ENCODE assay signal across 8 cellular contexts in the genomic region with DNA sequence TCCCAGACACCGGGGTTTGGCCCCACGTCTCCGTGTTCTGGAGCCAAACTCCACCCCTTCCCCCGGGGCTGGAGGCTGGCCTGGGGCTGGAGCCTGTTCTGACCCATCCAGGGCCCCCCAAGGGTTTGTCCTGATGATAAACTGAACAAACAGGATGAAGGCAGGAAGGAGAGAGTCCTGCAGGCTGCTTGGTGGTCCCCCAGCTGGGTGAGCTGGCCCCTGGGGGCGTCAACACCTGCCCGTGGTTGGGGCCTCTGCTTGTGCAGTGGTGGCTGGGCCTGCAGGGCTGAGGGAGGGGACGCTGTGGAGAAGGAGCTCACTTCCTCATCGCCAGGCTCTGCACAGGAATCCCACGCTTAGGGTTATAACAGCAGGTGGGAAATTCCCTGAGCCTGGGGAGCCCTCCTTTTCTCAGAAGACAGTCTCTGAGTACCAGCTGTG. TPM values are rescaled to one million over a fixed set of nuclear protein-coding genes. Genes with fewer than 3 reads are reported as not detected.
DNase-seq lines count a peak whose midpoint lies in the region; ATAC-seq, FAIRE-seq and TF ChIP-seq lines count a peak whose summit lies in the region.

No MANE protein-coding gene starts in this region.

- no peaks in the 10 kb centered on the region for H3K9me3 ChIP-seq in suprapubic skin
- no peaks in the 10 kb centered on the region for H3K9me3 ChIP-seq in small intestine (ENCODE audit: control insufficient read depth, low read depth)

- H3K27ac ChIP-seq in suprapubic skin (peak overlapping the region; percentile 0), small intestine (ENCODE audit: low read depth in 1 of 2, low read length in 1 of 2) (peak overlapping the region in 1 of 2 donors; percentile 24)

- WGBS in suprapubic skin: 43% methylated on average over 9 of the region's 9 CpGs
- 32 to 61% (median 43%) methylated on average over 9 of the region's 9 CpGs for WGBS in small intestine, 3 donors

- peak; percentile 33 for DNase-seq in activated CD4-positive, alpha-beta T cell treated with anti-CD3 and anti-CD28 coated beads, Interleukin-2, amount 10 ng/mL, durations not matched to agents 7 days and 5 days
- DNase-seq in germinal center (ENCODE audit: low spot score) (peak; percentile 81), suprapubic skin (ENCODE audit: low spot score in 2 of 2) (no peak), NCI-H1092 (lab: John Stamatoyannopoulos, UW) (no peak), small intestine (no peak), mucosa of gallbladder (ENCODE audit: low spot score) (no peak)

- no peak for TF ChIP-seq CTCF in suprapubic skin (IDR thresholded peaks at IDR 0.05)

- H3K27me3 ChIP-seq in suprapubic skin (no peaks in the 10 kb centered on the region), small intestine (ENCODE audit: control insufficient read depth in 2 of 2, insufficient read depth in 2 of 2, low read length in 2 of 2) (no peaks in the 10 kb centered on the region)

- H3K4me1 ChIP-seq in suprapubic skin: peaks cover 60% of the 10 kb centered on the region
- no peaks in the 10 kb centered on the region for H3K4me1 ChIP-seq in small intestine (ENCODE audit: control insufficient read depth in 2 of 2, insufficient read depth in 1 of 2, low read depth in 1 of 2, low read length in 1 of 2)

- H3K4me1 Mint-ChIP-seq in activated CD4-positive, alpha-beta T cell treated with anti-CD3 and anti-CD28 coated beads, Interleukin-2, amount 10 ng/mL, durations not matched to agents 7 days and 5 days: peaks cover 42% of the 10 kb centered on the region

- H3K9me3 Mint-ChIP-seq in activated CD4-positive, alpha-beta T cell treated with anti-CD3 and anti-CD28 coated beads, Interleukin-2, amount 10 ng/mL, durations not matched to agents 7 days and 5 days: no peaks in the 10 kb centered on the region

- CTCF ChIA-PET in activated CD4-positive, alpha-beta T cell treated with anti-CD3 and anti-CD28 coated beads, Interleukin-2, amount 10 ng/mL, durations not matched to agents 7 days and 5 days (lab: Charles Lee): interaction anchor here (1.3 kb wide), 1 partner anchor 8 kb away, joined by 4 read pairs; no protein-coding TSS in a partner anchor

- peak overlapping the region; percentile 88 for H3K27ac Mint-ChIP-seq in activated CD4-positive, alpha-beta T cell treated with anti-CD3 and anti-CD28 coated beads, Interleukin-2, amount 10 ng/mL, durations not matched to agents 7 days and 5 days

- no peak for TF ChIP-seq POLR2A in suprapubic skin (IDR thresholded peaks at IDR 0.05)

- H3K36me3 Mint-ChIP-seq in activated CD4-positive, alpha-beta T cell treated with anti-CD3 and anti-CD28 coated beads, Interleukin-2, amount 10 ng/mL, durations not matched to agents 7 days and 5 days (ENCODE audit: low read depth): no peaks in the 10 kb centered on the region

- POLR2A ChIA-PET in activated CD4-positive, alpha-beta T cell treated with anti-CD3 and anti-CD28 coated beads, Interleukin-2, amount 10 ng/mL, durations not matched to agents 7 days and 5 days (lab: Charles Lee): no interaction called here

- H3K4me3 ChIP-seq in suprapubic skin (peak overlapping the region; percentile 48), small intestine (ENCODE audit: low read depth in 1 of 2, low read length in 2 of 2) (no peak overlapping the region)

- H3K27me3 Mint-ChIP-seq in activated CD4-positive, alpha-beta T cell treated with anti-CD3 and anti-CD28 coated beads, Interleukin-2, amount 10 ng/mL, durations not matched to agents 7 days and 5 days: no peaks in the 10 kb centered on the region

- H3K36me3 ChIP-seq in suprapubic skin (no peaks in the 10 kb centered on the region), small intestine (ENCODE audit: control insufficient read depth in 2 of 2, insufficient read depth in 2 of 2, low read length in 2 of 2) (no peaks in the 10 kb centered on the region)

- no peak for FAIRE-seq in small intestine (lab: Jason Lieb, UNC)

- H3K4me3 Mint-ChIP-seq in activated CD4-positive, alpha-beta T cell treated with anti-CD3 and anti-CD28 coated beads, Interleukin-2, amount 10 ng/mL, durations not matched to agents 7 days and 5 days: peak overlapping the region; percentile 77

- ATAC-seq in GM18868 (IDR thresholded peaks at IDR 0.05; ENCODE audit: unreplicated experiment) (peak; percentile 65), HG03045 (IDR thresholded peaks at IDR 0.05; ENCODE audit: unreplicated experiment) (peak; percentile 28)

- TF ChIP-seq EP300 in suprapubic skin (IDR thresholded peaks at IDR 0.05): no peak

RNA-seq across cellular contexts. Expression of gene SH3TC1, which starts 2.3 kb away (rescaled TPM):
- 10 to 100 TPM in 1 of 2 experiments, 1 to 10 TPM in 1; 8.2 to 10.8 TPM for total RNA-seq in activated CD4-positive, alpha-beta T cell treated with anti-CD3 and anti-CD28 coated beads, Interleukin-2, amount 10 ng/mL, durations not matched to agents 7 days and 5 days
- 10 to 100 TPM in 2 of 4 donors, 1 to 10 TPM in 2; 6.3 to 15.1 (median 9.9) TPM for total RNA-seq in suprapubic skin
- 1 to 10 TPM in 2 of 3 donors, under 1 TPM in 1; 0.45 to 8.2 (median 4.3) TPM for polyA plus RNA-seq in small intestine
- total RNA-seq in mucosa of gallbladder: 50.9 TPM

RNA-seq across cellular contexts. Expression of gene ABLIM2, which starts 42.7 kb away (rescaled TPM):
- under 1 TPM; 0.30 to 0.79 TPM for total RNA-seq in activated CD4-positive, alpha-beta T cell treated with anti-CD3 and anti-CD28 coated beads, Interleukin-2, amount 10 ng/mL, durations not matched to agents 7 days and 5 days
- total RNA-seq in suprapubic skin (10 to 100 TPM; 11.2 to 16.9 (median 13.3) TPM), mucosa of gallbladder (11.3 TPM)
- 10 to 100 TPM in 1 of 3 donors, 1 to 10 TPM in 2; 1.1 to 12.7 (median 6.6) TPM for polyA plus RNA-seq in small intestine

Comparison
In these comparisons a context has a peak if more than half of its experiments do, and no peak if none do; other contexts are left out.
1. DNase-seq: peak in activated CD4-positive, alpha-beta T cell treated with anti-CD3 and anti-CD28 coated beads, Interleukin-2, amount 10 ng/mL, durations not matched to agents 7 days and 5 days (single experiment) and germinal center (single experiment); none in suprapubic skin (0 of 2), NCI-H1092 (single experiment), small intestine (single experiment) and mucosa of gallbladder (single experiment).